Comparison of ENCODE assay signal across 15 cellular contexts in genomic region chr3:192884831-192885356, GRCh38. TPM values are rescaled to one million over a fixed set of nuclear protein-coding genes. Genes with fewer than 3 reads are reported as not detected.
DNase-seq lines count a peak whose midpoint lies in the region; ATAC-seq and TF ChIP-seq lines count a peak whose summit lies in the region.
"Had no signal": no experiment of that assay in that cellular context is flagged by ENCODE, and none has a peak within 500 bp of the region (broad histone marks: within the 10 kb centered on the region; RNA-seq: fewer than 3 reads in every experiment).

No MANE protein-coding gene starts in this region.

- H3K4me2 ChIP-seq in skeletal muscle satellite cell (ENCODE audit: low read length): peak overlapping the region; percentile 36

- CTCF ChIA-PET in RWPE1 (lab: Yijun Ruan, JAX): no interaction called here

- no peak overlapping the region for H3K4me3 ChIP-seq in fibroblast of mammary gland (ENCODE audit: control insufficient read depth, low read depth, low read length)
- no peak overlapping the region for H3K4me3 ChIP-seq in skeletal muscle satellite cell (ENCODE audit: low read length)
- H3K4me3 ChIP-seq: left lung, sigmoid colon had no signal

- H3K36me3 ChIP-seq in skeletal muscle satellite cell (ENCODE audit: insufficient read depth, low read length): no peaks in the 10 kb centered on the region
- H3K36me3 ChIP-seq: left lung, sigmoid colon had no signal

- POLR2A ChIA-PET in RWPE1 (lab: Yijun Ruan, JAX; ENCODE audit: low non-redundant PET): no interaction called here

- no peak for ATAC-seq in HG02973 (IDR thresholded peaks at IDR 0.05; ENCODE audit: unreplicated experiment)
- ATAC-seq: CD8-positive, alpha-beta T cell; left lung had no signal

- peak overlapping the region; percentile 70; the same call in 1 of the 2 replicates for H3K27ac ChIP-seq in RWPE1
- H3K27ac ChIP-seq: left lung, sigmoid colon had no signal

- no peak overlapping the region for H3K9ac ChIP-seq in skeletal muscle satellite cell (ENCODE audit: low read depth, low read length)

- H3K4me1 ChIP-seq in skeletal muscle satellite cell (ENCODE audit: control insufficient read depth, insufficient read depth, low read length): peaks cover 67% of the 10 kb centered on the region

- H3K9me3 ChIP-seq in skeletal muscle satellite cell (replicated peaks; ENCODE audit: low read length): no peaks in the 10 kb centered on the region
- H3K9me3 ChIP-seq: left lung, sigmoid colon had no signal

- no peak for TF ChIP-seq CTCF in RWPE1 (conservative IDR thresholded peaks at IDR 0.05; ENCODE audit: low read depth)
- TF ChIP-seq CTCF in fibroblast of mammary gland (conservative IDR thresholded peaks at IDR 0.05; ENCODE audit: control insufficient read depth, insufficient read depth, low read depth, low read length): no peak

- no peaks in the 10 kb centered on the region for H3K27me3 ChIP-seq in skeletal muscle satellite cell (ENCODE audit: control insufficient read depth, insufficient read depth, low read length)
- H3K27me3 ChIP-seq: sigmoid colon had no signal

- DNase-seq in GM04504 (ENCODE audit: low read depth) (peak; percentile 62), RWPE1 (ENCODE audit: low spot score) (no peak), fibroblast of mammary gland (ENCODE audit: low read depth) (peak; percentile 48), GF-D8 (lab: John Stamatoyannopoulos, UW) (no peak), NCI-H748 (lab: John Stamatoyannopoulos, UW; ENCODE audit: unreplicated experiment) (no peak), amygdala (lab: John Stamatoyannopoulos, UW) (no peak)
- DNase-seq: activated CD4-positive, alpha-beta T cell treated with anti-CD3 and anti-CD28 coated beads for 4 hours; activated T-cell treated with anti-CD3 and anti-CD28 coated beads, Interleukin-2, amount 50 U/mL, for 24 hours; amniotic stem cell; CD8-positive, alpha-beta T cell; left lung; OCI-M1; sigmoid colon had no signal

RNA-seq across cellular contexts. Expression of gene MB21D2, which starts 32.8 kb away (rescaled TPM):
- total RNA-seq in skeletal muscle satellite cell (2012; rRNA removed): 7.2 and 7.6 TPM in 2 replicates

Comparison
In these comparisons a context has a peak if more than half of its experiments do, and no peak if none do; other contexts are left out.
1. DNase-seq: peak in GM04504 (single experiment) and fibroblast of mammary gland (single experiment); none in RWPE1 (single experiment), GF-D8 (single experiment), NCI-H748 (single experiment) and amygdala (0 of 56).